ENCODE assay signal across 8 cellular contexts in the genomic region with DNA sequence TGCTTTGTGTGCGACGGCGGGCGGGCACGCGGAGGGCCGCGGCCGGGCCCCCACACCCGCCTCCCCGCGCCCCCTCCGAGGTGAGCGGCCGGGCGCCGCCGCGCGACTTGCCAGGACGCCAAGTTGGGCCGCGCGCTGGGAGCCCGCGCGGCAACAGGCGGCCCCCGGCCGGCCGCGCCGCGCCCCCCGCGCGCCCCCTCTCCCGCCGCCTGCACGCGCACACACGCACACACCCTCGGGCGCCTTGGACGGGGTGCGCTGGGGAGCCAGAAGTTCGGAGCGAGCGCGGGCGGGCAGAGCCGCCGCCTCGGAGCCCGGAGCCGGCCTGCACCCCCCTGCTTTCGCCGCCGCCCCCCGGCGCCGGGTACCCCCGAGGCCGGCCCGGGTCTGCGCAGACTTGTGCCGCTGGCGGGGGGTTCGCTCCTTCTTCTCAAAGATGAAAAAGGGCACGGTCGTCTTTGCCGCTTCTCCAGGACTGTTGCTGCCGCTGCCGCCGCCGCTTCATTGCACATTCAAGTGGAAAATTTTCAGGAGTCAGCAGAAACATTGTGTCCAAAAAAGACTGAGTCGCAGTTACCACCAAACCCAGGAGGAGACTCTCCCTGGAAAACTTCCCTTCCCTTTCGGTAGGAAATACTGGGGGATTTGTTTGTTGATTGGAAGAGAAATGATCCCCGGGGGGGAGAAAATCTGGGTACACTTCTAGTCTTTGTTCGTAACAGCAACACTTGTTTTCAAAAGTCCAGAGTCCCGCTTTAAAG. TPM values are rescaled to one million over a fixed set of nuclear protein-coding genes. Genes with fewer than 3 reads are reported as not detected.
DNase-seq lines count a peak whose midpoint lies in the region; ATAC-seq and TF ChIP-seq lines count a peak whose summit lies in the region.

No MANE protein-coding gene starts in this region.

- POLR2A ChIA-PET in HCT116 (lab: Charles Lee): no interaction called here

- H3K4me2 ChIP-seq in BLaER1 treated with 17β-estradiol and CSF1 and Interleukin-3, amounts not matched to agents 10 nM and 100 nM: peak overlapping the region in 10 of 11 experiments; percentile 18 to 71 (median 47); a peak in 13 of 22 replicates
- peak overlapping the region; percentile 84 for H3K4me2 ChIP-seq in HCT116 (ENCODE audit: low read length)

- H3K9ac ChIP-seq in BLaER1 treated with 17β-estradiol and CSF1 and Interleukin-3, amounts not matched to agents 10 nM and 100 nM: no peak overlapping the region
- H3K9ac ChIP-seq in HCT116 (ENCODE audit: low read length): peak overlapping the region; percentile 75

- peaks cover 0 to 32% (median 10%) of the 10 kb centered on the region in 11 experiments; a peak in 16 of 22 replicates for H4K20me1 ChIP-seq in BLaER1 treated with 17β-estradiol and CSF1 and Interleukin-3, amounts not matched to agents 10 nM and 100 nM
- no peaks in the 10 kb centered on the region for H4K20me1 ChIP-seq in HCT116 (ENCODE audit: insufficient read depth)

- 4% methylated on average over 6 of the region's 81 CpGs for WGBS in esophagus muscularis mucosa
- WGBS in aorta, 2 donors: 1 to 2% methylated on average over 25 to 81 of the region's 81 CpGs

- DNase-seq in HCT116 (ENCODE audit: low read depth, low spot score): no peak
- peak; percentile 53 for DNase-seq in SW480 (ENCODE audit: low spot score)
- no peak for DNase-seq in esophagus muscularis mucosa (ENCODE audit: extremely low spot score)
- DNase-seq in aorta: peak; percentile 59 to 76
- no peak for DNase-seq in NCI-H1694 (lab: John Stamatoyannopoulos, UW)

- intact Hi-C loops in HCT116 (cut with micrococcal nuclease): loop anchor here (1.0 to 5.0 kb wide), 4 partner anchors 49 to 263 kb away; no protein-coding TSS in a partner anchor
- intact Hi-C loops in esophagus muscularis mucosa (cut with DNase I): loop anchor here (5.0 to 10.0 kb wide), 4 partner anchors 120 to 340 kb away; partner anchors contain the start of gene PARVA
- intact Hi-C loops in aorta (cut with DNase I): loop anchor here (2.0 to 10.0 kb wide), 4 partner anchors 18 to 220 kb away; no protein-coding TSS in a partner anchor

- H3K4me1 ChIP-seq in BLaER1 treated with 17β-estradiol and CSF1 and Interleukin-3, amounts not matched to agents 10 nM and 100 nM: peaks cover 0 to 6% (median under 1%) of the 10 kb centered on the region in 10 experiments; a peak in 2 of 20 replicates
- H3K4me1 ChIP-seq in HCT116 (ENCODE audit: control insufficient read depth in 1 of 2, insufficient read depth in 2 of 2, low read length in 2 of 2) (peaks cover 27 to 45% of the 10 kb centered on the region in 2 experiments), esophagus muscularis mucosa (peaks cover 29 to 56% (median 45%) of the 10 kb centered on the region in 4 donors), muscle layer of duodenum (ENCODE audit: control insufficient read depth in 1 of 2, insufficient read depth in 2 of 2, low read length in 2 of 2) (peaks cover 0 to 18% of the 10 kb centered on the region in 2 donors), aorta (ENCODE audit: control insufficient read depth in 1 of 2, insufficient read depth in 2 of 2, low read length in 2 of 2) (peaks cover 0 to 2% of the 10 kb centered on the region in 2 donors)

- no peaks in the 10 kb centered on the region for H3K36me3 ChIP-seq in BLaER1 treated with 17β-estradiol and CSF1 and Interleukin-3, amounts not matched to agents 10 nM and 100 nM
- H3K36me3 ChIP-seq in HCT116 (ENCODE audit: control insufficient read depth in 1 of 2, insufficient read depth in 2 of 2, low read length in 2 of 2) (no peaks in the 10 kb centered on the region), esophagus muscularis mucosa (no peaks in the 10 kb centered on the region), muscle layer of duodenum (ENCODE audit: control insufficient read depth in 1 of 2, insufficient read depth in 2 of 2, low read length in 2 of 2) (no peaks in the 10 kb centered on the region), aorta (ENCODE audit: control insufficient read depth in 1 of 2, insufficient read depth in 2 of 2, low read length in 1 of 2) (no peaks in the 10 kb centered on the region)

- no peak for TF ChIP-seq POLR2A in HCT116 (IDR thresholded peaks at IDR 0.05; ENCODE audit: borderline replicate concordance, extremely low read depth, insufficient read depth, insufficient read length)
- TF ChIP-seq POLR2A in esophagus muscularis mucosa (IDR thresholded peaks at IDR 0.05; ENCODE audit: low read depth): no peak

- peaks cover 51% of the 10 kb centered on the region for H3K79me2 ChIP-seq in HCT116 (ENCODE audit: insufficient read depth, low read length)

- no peak for TF ChIP-seq RAD21 in HCT116 (IDR thresholded peaks at IDR 0.05; ENCODE audit: low read depth)

- no peaks in the 10 kb centered on the region for H3K9me2 ChIP-seq in HCT116 (ENCODE audit: insufficient read depth)

- H3K4me3 ChIP-seq in BLaER1 treated with 17β-estradiol and CSF1 and Interleukin-3, amounts not matched to agents 10 nM and 100 nM: peak overlapping the region in 8 of 10 experiments; percentile 29 to 72 (median 59); a peak in 10 of 20 replicates
- H3K4me3 ChIP-seq in HCT116 (replicated peaks in 1 of 2; ENCODE audit: low read depth in 1 of 2, low read length in 2 of 2): peak overlapping the region; percentile 68 to 69
- H3K4me3 ChIP-seq in esophagus muscularis mucosa: peak overlapping the region; percentile 87 to 92 (median 90)
- peak overlapping the region; percentile 56 to 73 for H3K4me3 ChIP-seq in muscle layer of duodenum (ENCODE audit: low read depth in 1 of 2, low read length in 2 of 2)
- peak overlapping the region; percentile 92 to 99 for H3K4me3 ChIP-seq in aorta (ENCODE audit: low read length in 2 of 2)

- H3K27me3 ChIP-seq in BLaER1 treated with 17β-estradiol and CSF1 and Interleukin-3, amounts not matched to agents 10 nM and 100 nM: peaks cover 66 to 98% (median 71%) of the 10 kb centered on the region in 11 experiments
- H3K27me3 ChIP-seq in HCT116 (ENCODE audit: insufficient read depth, low read length): no peaks in the 10 kb centered on the region
- H3K27me3 ChIP-seq in esophagus muscularis mucosa: no peaks in the 10 kb centered on the region
- no peaks in the 10 kb centered on the region for H3K27me3 ChIP-seq in muscle layer of duodenum (ENCODE audit: low read depth, low read length)
- no peaks in the 10 kb centered on the region for H3K27me3 ChIP-seq in aorta (ENCODE audit: control insufficient read depth in 1 of 2, insufficient read depth in 2 of 2, low read length in 1 of 2)

- peaks cover 0 to 11% (median 7%) of the 10 kb centered on the region in 11 experiments; a peak in 8 of 22 replicates for H3K9me3 ChIP-seq in BLaER1 treated with 17β-estradiol and CSF1 and Interleukin-3, amounts not matched to agents 10 nM and 100 nM (replicated peaks in 1 of 11)
- H3K9me3 ChIP-seq in HCT116 (ENCODE audit: control insufficient read depth in 1 of 2, insufficient read depth in 1 of 2, low read depth in 1 of 2, low read length in 2 of 2): no peaks in the 10 kb centered on the region
- H3K9me3 ChIP-seq in esophagus muscularis mucosa: no peaks in the 10 kb centered on the region
- H3K9me3 ChIP-seq in muscle layer of duodenum (ENCODE audit: control insufficient read depth in 1 of 2, low read length in 2 of 2): no peaks in the 10 kb centered on the region
- no peaks in the 10 kb centered on the region for H3K9me3 ChIP-seq in aorta (ENCODE audit: control insufficient read depth, low read length)

- H2AFZ ChIP-seq in HCT116 (ENCODE audit: low read depth, low read length, poor library complexity, severe bottlenecking): no peak overlapping the region

- peak; percentile 16 for ATAC-seq in HCT116
- no peak for ATAC-seq in aorta (ENCODE audit: low FRiP score)
- ATAC-seq in GM18498 (IDR thresholded peaks at IDR 0.05; ENCODE audit: unreplicated experiment): no peak

- RAD21 ChIA-PET in HCT116 (lab: Charles Lee; ENCODE audit: low non-redundant PET in 1 of 2, low total read pairs in 2 of 2, uncharacterized antibody in 2 of 2, unreplicated experiment in 2 of 2): no interaction called here

- TF ChIP-seq EP300 in esophagus muscularis mucosa (IDR thresholded peaks at IDR 0.05): no peak

- TF ChIP-seq CTCF in HCT116 (IDR thresholded peaks at IDR 0.05 in 2 of 3, conservative IDR thresholded peaks at IDR 0.05 in 1 of 3; ENCODE audit: borderline replicate concordance in 1 of 3, insufficient read depth in 1 of 3, low read depth in 2 of 3, low read length in 2 of 3) (no peak), esophagus muscularis mucosa (IDR thresholded peaks at IDR 0.05) (no peak)

- CTCF ChIA-PET in HCT116 (lab: Charles Lee): no interaction called here

- no TSS peak for BruUV-seq in HCT116 (replicated peaks; lab: Mats Ljungman, UMichigan)

- no peak overlapping the region for H3K27ac ChIP-seq in BLaER1 treated with 17β-estradiol and CSF1 and Interleukin-3, amounts not matched to agents 10 nM and 100 nM
- peak overlapping the region; percentile 71 for H3K27ac ChIP-seq in HCT116 (ENCODE audit: low read depth, low read length)
- H3K27ac ChIP-seq in esophagus muscularis mucosa (replicated peaks in 1 of 4): peak overlapping the region; percentile 98 to 100 (median 99)
- peak overlapping the region; percentile 94 for H3K27ac ChIP-seq in muscle layer of duodenum (ENCODE audit: low read length)
- H3K27ac ChIP-seq in aorta (ENCODE audit: low read depth in 1 of 2, low read length in 2 of 2): peak overlapping the region; percentile 15 to 88

TF ChIP-seq in HCT116, 20 proteins besides CTCF, POLR2A, EP300 and RAD21 (continues in another document):
- TF ChIP-seq CEBPB (IDR thresholded peaks at IDR 0.05; ENCODE audit: low read depth): no peak
- no peak for TF ChIP-seq ELF1 (IDR thresholded peaks at IDR 0.05; ENCODE audit: borderline replicate concordance, low read depth)
- no peak for TF ChIP-seq CBX3 (IDR thresholded peaks at IDR 0.05; ENCODE audit: low read depth)
- TF ChIP-seq ZNF274 (IDR thresholded peaks at IDR 0.05; ENCODE audit: low read depth, low read length): no peak
- no peak for TF ChIP-seq TCF7L2 (IDR thresholded peaks at IDR 0.05; ENCODE audit: borderline replicate concordance, extremely low read depth, insufficient read depth, insufficient read length)
- no peak for TF ChIP-seq FOSL1 (IDR thresholded peaks at IDR 0.05; ENCODE audit: low read depth)
- no peak for TF ChIP-seq POLR2AphosphoS5 (IDR thresholded peaks at IDR 0.05; ENCODE audit: low read depth, low read length)
- no peak for TF ChIP-seq SIN3A (IDR thresholded peaks at IDR 0.05; ENCODE audit: low read depth)

RNA-seq across cellular contexts. Expression of gene TEAD1, which starts 0.9 kb away (rescaled TPM):
- total RNA-seq in HCT116 (2021; ENCODE audit: unreplicated experiment) (103 TPM), esophagus muscularis mucosa (100 to 1,000 TPM; 147 to 307 (median 232) TPM), aorta (10 to 100 TPM; 56.5 to 64.9 TPM)
- 17.9 and 25.2 TPM in 2 replicates for polyA plus RNA-seq in HCT116 (2012)
- 10 to 100 TPM; 10.8 to 12.0 TPM for polyA plus RNA-seq in aorta

Comparison
In these comparisons a context has a peak if more than half of its experiments do, and no peak if none do; other contexts are left out.
1. H3K27ac ChIP-seq: peak in HCT116 (single experiment), esophagus muscularis mucosa (4 of 4), muscle layer of duodenum (single experiment) and aorta (2 of 2); none in BLaER1 treated with 17β-estradiol and CSF1 and Interleukin-3, amounts not matched to agents 10 nM and 100 nM (0 of 11).
2. DNase-seq: peak in SW480 (single experiment) and aorta (2 of 2); none in HCT116 (single experiment), esophagus muscularis mucosa (single experiment) and NCI-H1694 (single experiment).
3. Peak in every context shown above with its lines, with median percentiles within 50 percentile points of each other: H3K4me3 ChIP-seq.